25 cellular contexts compared by ENCODE assay signal in the genomic region with DNA sequence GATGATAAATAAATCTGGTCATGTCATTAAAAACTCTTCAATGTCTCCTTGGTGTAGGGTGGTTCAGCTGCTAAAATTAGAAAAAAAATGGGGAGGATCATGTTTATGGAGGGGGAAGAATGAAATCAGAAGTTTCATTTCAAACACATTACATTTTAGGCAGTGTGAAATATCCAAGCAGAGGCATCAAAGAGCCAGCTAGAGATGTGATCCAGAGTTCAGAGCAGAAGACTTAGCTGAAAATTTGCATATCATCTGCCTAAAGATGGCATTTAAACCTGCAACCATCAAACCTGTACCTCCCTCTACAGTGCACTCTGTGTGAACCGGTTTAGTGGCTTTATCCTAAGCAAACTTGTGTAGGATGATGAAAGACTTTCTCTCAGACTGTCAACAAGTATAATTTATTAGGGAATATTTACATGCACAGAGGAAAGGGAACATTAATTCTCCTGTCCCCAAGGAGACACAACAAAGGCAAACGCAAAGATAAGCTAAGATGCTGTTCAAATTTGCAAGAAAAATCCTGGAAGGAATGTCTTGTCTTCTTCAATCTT.
DNase-seq lines count a peak whose midpoint lies in the region; ATAC-seq and TF ChIP-seq lines count a peak whose summit lies in the region.
"Had no signal": no experiment of that assay in that cellular context is flagged by ENCODE, and none has a peak within 500 bp of the region (broad histone marks: within the 10 kb centered on the region; RNA-seq: fewer than 3 reads in every experiment).

No MANE protein-coding gene starts in this region.

- DNase-seq in SIG-M5 treated with dmso at 0.1 percent for 504 hours (lab: John Stamatoyannopoulos, UW; ENCODE audit: unreplicated experiment) = peak; percentile 45
- no peak for DNase-seq in SIG-M5 (lab: John Stamatoyannopoulos, UW)
- DNase-seq in NCI-H526 treated with DMSO at 0.1 percent for 48 hours (lab: John Stamatoyannopoulos, UW) = peak; percentile 98
- peak; percentile 81 for DNase-seq in left kidney (ENCODE audit: low read depth, low spot score)
- no peak for DNase-seq in tibial nerve (ENCODE audit: low spot score in 2 of 2)
- no peak for DNase-seq in psoas muscle
- no peak for DNase-seq in activated CD4-positive, alpha-beta memory T cell treated with anti-CD3 and anti-CD28 coated beads, Interleukin-2, amount 10 ng/mL, durations not matched to agents 7 days and 5 days
- DNase-seq in effector CD4-positive, alpha-beta T cell = no peak
- DNase-seq: activated CD4-positive, alpha-beta T cell treated with anti-CD3 and anti-CD28 coated beads, Interleukin-2, amount 10 ng/mL, durations not matched to agents 24 days and 14 days; activated CD8-positive, alpha-beta memory T cell treated with anti-CD3 and anti-CD28 coated beads, Interleukin-2, amount 10 ng/mL, durations not matched to agents 7 days and 5 days; activated naive CD4-positive, alpha-beta T cell treated with anti-CD3 and anti-CD28 coated beads for 36 hours; activated T-cell treated with anti-CD3 and anti-CD28 coated beads, Interleukin-2, amount 50 U/mL, for 72 hours; CD8-positive, alpha-beta T cell; colonic mucosa; DMS79; GF-D8; islet precursor cell; mucosa of descending colon; NCI-H1105 treated with DMSO at 0.1 percent for 48 hours; NCI-H2081 treated with DMSO at 0.1 percent for 48 hours; NCI-H524; stimulated activated naive CD8-positive, alpha-beta T cell treated with anti-CD3 and anti-CD28 coated beads, Interleukin-15, amount 100 ng/mL, for 72 hours; thyroid gland had no signal

- H3K4me1 Mint-ChIP-seq in activated CD4-positive, alpha-beta memory T cell treated with anti-CD3 and anti-CD28 coated beads, Interleukin-2, amount 10 ng/mL, durations not matched to agents 7 days and 5 days = no peaks in the 10 kb centered on the region
- H3K4me1 Mint-ChIP-seq: activated CD4-positive, alpha-beta T cell treated with anti-CD3 and anti-CD28 coated beads, Interleukin-2, amount 10 ng/mL, durations not matched to agents 24 days and 14 days; stimulated activated naive CD8-positive, alpha-beta T cell treated with anti-CD3 and anti-CD28 coated beads, Interleukin-15, amount 100 ng/mL, for 72 hours had no signal

- peaks cover 6% of the 10 kb centered on the region for H3K27me3 Mint-ChIP-seq in activated CD4-positive, alpha-beta memory T cell treated with anti-CD3 and anti-CD28 coated beads, Interleukin-2, amount 10 ng/mL, durations not matched to agents 7 days and 5 days

- H3K4me3 ChIP-seq in tibial nerve (no peak overlapping the region), psoas muscle (no peak overlapping the region)
- H3K4me3 ChIP-seq: colonic mucosa, mucosa of descending colon, thyroid gland had no signal

- TF ChIP-seq POLR2A in tibial nerve (IDR thresholded peaks at IDR 0.05) = no peak

- H3K27me3 ChIP-seq in tibial nerve (no peaks in the 10 kb centered on the region), psoas muscle (ENCODE audit: insufficient read depth in 3 of 3, low read length in 2 of 3) (peaks cover 0 to 2% (median 0%) of the 10 kb centered on the region in 3 donors)
- H3K27me3 ChIP-seq: colonic mucosa, thyroid gland had no signal

- H3K36me3 Mint-ChIP-seq in activated CD4-positive, alpha-beta memory T cell treated with anti-CD3 and anti-CD28 coated beads, Interleukin-2, amount 10 ng/mL, durations not matched to agents 7 days and 5 days (ENCODE audit: low read depth) = no peaks in the 10 kb centered on the region
- H3K36me3 Mint-ChIP-seq: activated CD8-positive, alpha-beta memory T cell treated with anti-CD3 and anti-CD28 coated beads, Interleukin-2, amount 10 ng/mL, durations not matched to agents 7 days and 5 days; CD8-positive, alpha-beta T cell had no signal

- CTCF ChIA-PET in activated CD4-positive, alpha-beta memory T cell treated with anti-CD3 and anti-CD28 coated beads, Interleukin-2, amount 10 ng/mL, durations not matched to agents 7 days and 5 days (lab: Charles Lee) = interaction anchor here (0.7 to 1.1 kb wide), 2 partner anchors 96 to 939 kb away, joined by 3 read pairs; no protein-coding TSS in a partner anchor

- no peak for ATAC-seq in psoas muscle
- ATAC-seq: activated CD8-positive, alpha-beta memory T cell treated with anti-CD3 and anti-CD28 coated beads, Interleukin-2, amount 10 ng/mL, durations not matched to agents 7 days and 5 days; activated T-cell treated with anti-CD3 and anti-CD28 coated beads, Interleukin-2, amount 50 U/mL, for 72 hours; CD8-positive, alpha-beta T cell; HepG2; mucosa of descending colon; stimulated activated naive CD8-positive, alpha-beta T cell treated with anti-CD3 and anti-CD28 coated beads, Interleukin-15, amount 100 ng/mL, for 72 hours had no signal

- no peaks in the 10 kb centered on the region for H3K9me3 Mint-ChIP-seq in activated CD4-positive, alpha-beta memory T cell treated with anti-CD3 and anti-CD28 coated beads, Interleukin-2, amount 10 ng/mL, durations not matched to agents 7 days and 5 days
- H3K9me3 Mint-ChIP-seq: activated CD4-positive, alpha-beta T cell treated with anti-CD3 and anti-CD28 coated beads, Interleukin-2, amount 10 ng/mL, durations not matched to agents 24 days and 14 days; activated naive CD4-positive, alpha-beta T cell treated with anti-CD3 and anti-CD28 coated beads for 36 hours; activated T-cell treated with anti-CD3 and anti-CD28 coated beads, Interleukin-2, amount 50 U/mL, for 72 hours; CD8-positive, alpha-beta T cell; stimulated activated naive CD8-positive, alpha-beta T cell treated with anti-CD3 and anti-CD28 coated beads, Interleukin-15, amount 100 ng/mL, for 72 hours; T-helper 1 cell treated with Interleukin-12 subunit alpha and Interleukin-12 subunit beta and Interleukin-4 antibody, amounts not matched to agents 30 μg/mL and 1 μg/mL, for 36 hours had no signal

- no peaks in the 10 kb centered on the region for H3K36me3 ChIP-seq in tibial nerve
- H3K36me3 ChIP-seq in psoas muscle (ENCODE audit: insufficient read depth in 1 of 2, low read depth in 1 of 2) = no peaks in the 10 kb centered on the region
- H3K36me3 ChIP-seq: colonic mucosa, thyroid gland had no signal

- POLR2A ChIA-PET in activated CD4-positive, alpha-beta memory T cell treated with anti-CD3 and anti-CD28 coated beads, Interleukin-2, amount 10 ng/mL, durations not matched to agents 7 days and 5 days (lab: Charles Lee) = no interaction called here

- no peaks in the 10 kb centered on the region for H3K4me1 ChIP-seq in tibial nerve
- H3K4me1 ChIP-seq in psoas muscle = no peaks in the 10 kb centered on the region
- H3K4me1 ChIP-seq: colonic mucosa, thyroid gland had no signal

- WGBS in tibial nerve, 2 donors = 56 to 67% methylated on average over 2 of the region's 2 CpGs
- 36 to 50% (median 43%) methylated on average over 2 of the region's 2 CpGs for WGBS in psoas muscle, 3 donors

- no peak overlapping the region for H3K27ac ChIP-seq in tibial nerve
- no peak overlapping the region for H3K27ac ChIP-seq in psoas muscle
- H3K27ac ChIP-seq: colonic mucosa, thyroid gland had no signal

- no peaks in the 10 kb centered on the region for H3K9me3 ChIP-seq in tibial nerve
- H3K9me3 ChIP-seq in psoas muscle = no peaks in the 10 kb centered on the region
- H3K9me3 ChIP-seq: colonic mucosa, mucosa of descending colon, thyroid gland had no signal

- no peak overlapping the region for H3K27ac Mint-ChIP-seq in activated CD4-positive, alpha-beta memory T cell treated with anti-CD3 and anti-CD28 coated beads, Interleukin-2, amount 10 ng/mL, durations not matched to agents 7 days and 5 days
- H3K27ac Mint-ChIP-seq: activated CD4-positive, alpha-beta T cell treated with anti-CD3 and anti-CD28 coated beads, Interleukin-2, amount 10 ng/mL, durations not matched to agents 24 days and 14 days; activated CD8-positive, alpha-beta memory T cell treated with anti-CD3 and anti-CD28 coated beads, Interleukin-2, amount 10 ng/mL, durations not matched to agents 7 days and 5 days; activated naive CD4-positive, alpha-beta T cell treated with anti-CD3 and anti-CD28 coated beads for 36 hours; activated T-cell treated with anti-CD3 and anti-CD28 coated beads, Interleukin-2, amount 50 U/mL, for 72 hours; CD8-positive, alpha-beta T cell; stimulated activated naive CD8-positive, alpha-beta T cell treated with anti-CD3 and anti-CD28 coated beads, Interleukin-15, amount 100 ng/mL, for 72 hours; T-helper 1 cell treated with Interleukin-12 subunit alpha and Interleukin-12 subunit beta and Interleukin-4 antibody, amounts not matched to agents 30 μg/mL and 1 μg/mL, for 36 hours had no signal

- intact Hi-C loops in psoas muscle (cut with DNase I) = no loop called here

- TF ChIP-seq CTCF in tibial nerve (IDR thresholded peaks at IDR 0.05) (no peak), psoas muscle (IDR thresholded peaks at IDR 0.05) (no peak)

- no peak overlapping the region for H3K4me3 Mint-ChIP-seq in activated CD4-positive, alpha-beta memory T cell treated with anti-CD3 and anti-CD28 coated beads, Interleukin-2, amount 10 ng/mL, durations not matched to agents 7 days and 5 days
- H3K4me3 Mint-ChIP-seq: activated CD4-positive, alpha-beta T cell treated with anti-CD3 and anti-CD28 coated beads, Interleukin-2, amount 10 ng/mL, durations not matched to agents 24 days and 14 days; activated CD8-positive, alpha-beta memory T cell treated with anti-CD3 and anti-CD28 coated beads, Interleukin-2, amount 10 ng/mL, durations not matched to agents 7 days and 5 days; activated naive CD4-positive, alpha-beta T cell treated with anti-CD3 and anti-CD28 coated beads for 36 hours; activated T-cell treated with anti-CD3 and anti-CD28 coated beads, Interleukin-2, amount 50 U/mL, for 72 hours; CD8-positive, alpha-beta T cell; stimulated activated naive CD8-positive, alpha-beta T cell treated with anti-CD3 and anti-CD28 coated beads, Interleukin-15, amount 100 ng/mL, for 72 hours; T-helper 1 cell treated with Interleukin-12 subunit alpha and Interleukin-12 subunit beta and Interleukin-4 antibody, amounts not matched to agents 30 μg/mL and 1 μg/mL, for 36 hours had no signal

- TF ChIP-seq EP300 in tibial nerve (IDR thresholded peaks at IDR 0.05) = no peak

Comparison
In these comparisons a context has a peak if more than half of its experiments do, and no peak if none do; other contexts are left out.
1. DNase-seq: peak in SIG-M5 treated with dmso at 0.1 percent for 504 hours (single experiment), NCI-H526 treated with DMSO at 0.1 percent for 48 hours (single experiment) and left kidney (single experiment); none in SIG-M5 (single experiment), tibial nerve (0 of 2), psoas muscle (0 of 2), activated CD4-positive, alpha-beta memory T cell treated with anti-CD3 and anti-CD28 coated beads, Interleukin-2, amount 10 ng/mL, durations not matched to agents 7 days and 5 days (single experiment) and effector CD4-positive, alpha-beta T cell (single experiment).